8 cellular contexts compared by ENCODE assay signal in the genomic region with DNA sequence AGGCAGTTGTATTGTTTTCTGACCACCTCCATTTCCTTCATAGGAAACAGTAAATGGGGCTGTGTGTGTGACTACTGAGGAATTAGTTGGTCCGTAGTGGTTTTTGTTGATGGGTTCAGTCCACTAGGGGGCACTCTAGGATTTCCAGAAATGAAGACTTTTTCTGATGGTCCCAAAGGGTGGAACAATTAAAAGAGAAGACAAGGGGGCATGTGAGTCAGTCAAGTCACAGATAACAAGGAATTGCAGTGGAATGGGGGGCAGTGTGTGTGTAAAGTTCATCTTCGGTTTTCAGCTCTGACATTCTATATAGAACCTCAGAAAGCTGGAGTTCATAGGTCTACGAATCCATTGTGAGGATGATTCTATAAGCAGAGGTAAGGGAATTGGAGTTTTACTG.
DNase-seq lines count a peak whose midpoint lies in the region; ATAC-seq and TF ChIP-seq lines count a peak whose summit lies in the region.

No MANE protein-coding gene starts in this region.

- H3K27ac ChIP-seq in CD4-positive, alpha-beta memory T cell (ENCODE audit: low read depth, low read length) = peak overlapping the region; percentile 2

- peaks cover 2 to 3% of the 10 kb centered on the region in 2 donors for H3K27me3 Mint-ChIP-seq in CD4-positive, alpha-beta memory T cell
- H3K27me3 Mint-ChIP-seq in HFFc6 (ENCODE audit: insufficient read depth) = no peaks in the 10 kb centered on the region

- peaks cover 8% of the 10 kb centered on the region for H3K4me1 ChIP-seq in CD4-positive, alpha-beta memory T cell (ENCODE audit: insufficient read depth, low read length)

- no peaks in the 10 kb centered on the region for H3K9me3 ChIP-seq in CD4-positive, alpha-beta memory T cell (ENCODE audit: control insufficient read depth in 1 of 2, low read length in 2 of 2)

- no peaks in the 10 kb centered on the region for H3K9me3 Mint-ChIP-seq in CD4-positive, alpha-beta memory T cell
- H3K9me3 Mint-ChIP-seq in HFFc6 = peaks cover 36% of the 10 kb centered on the region

- H3K4me1 Mint-ChIP-seq in CD4-positive, alpha-beta memory T cell = peaks cover 5 to 20% (median 12%) of the 10 kb centered on the region in 4 donors
- H3K4me1 Mint-ChIP-seq in HFFc6 (ENCODE audit: low read depth) = no peaks in the 10 kb centered on the region

- ATAC-seq in GM18861 (IDR thresholded peaks at IDR 0.05; ENCODE audit: unreplicated experiment) (no peak), HG03354 (IDR thresholded peaks at IDR 0.05; ENCODE audit: poor library complexity, severe bottlenecking, unreplicated experiment) (no peak), GM18868 (IDR thresholded peaks at IDR 0.05; ENCODE audit: unreplicated experiment) (no peak)

- H3K4me3 Mint-ChIP-seq in CD4-positive, alpha-beta memory T cell = peak overlapping the region; percentile 49 to 82 (median 72)
- no peak overlapping the region for H3K4me3 Mint-ChIP-seq in HFFc6

- peak; percentile 51 for TF ChIP-seq CTCF in HFFc6 (IDR thresholded peaks at IDR 0.05)

- H3K36me3 Mint-ChIP-seq in CD4-positive, alpha-beta memory T cell = peaks cover 2 to 10% of the 10 kb centered on the region in 2 donors
- H3K36me3 Mint-ChIP-seq in HFFc6 (ENCODE audit: low read depth) = no peaks in the 10 kb centered on the region

- peak overlapping the region; percentile 4 to 92 (median 74) for H3K27ac Mint-ChIP-seq in CD4-positive, alpha-beta memory T cell
- H3K27ac Mint-ChIP-seq in HFFc6 = no peak overlapping the region

- H3K27me3 ChIP-seq in CD4-positive, alpha-beta memory T cell (ENCODE audit: insufficient read depth, low read length) = no peaks in the 10 kb centered on the region

- CTCF ChIA-PET in CD4-positive, alpha-beta memory T cell (lab: Charles Lee; ENCODE audit: partially characterized antibody) = interaction anchor here (2.7 to 6.2 kb wide), 3 partner anchors 7 to 12 kb away, joined by 11 to 41 read pairs (median 41); no protein-coding TSS in a partner anchor

- DNase-seq in CD4-positive, alpha-beta memory T cell = peak in 4 of 5 donors; percentile 47 to 55 (median 52)
- DNase-seq in HFFc6 = no peak
- peak; percentile 25 for DNase-seq in activated CD4-positive, alpha-beta T cell treated with anti-CD3 and anti-CD28 coated beads, Interleukin-2, amount 50 U/mL, for 1 hour
- DNase-seq in iPS DF 4.7 (ENCODE audit: extremely low read depth, low spot score) = peak; percentile 56
- no peak for DNase-seq in posterior vena cava (ENCODE audit: low spot score)

- no peaks in the 10 kb centered on the region for H3K36me3 ChIP-seq in CD4-positive, alpha-beta memory T cell (ENCODE audit: insufficient read depth, low read length)

- POLR2A ChIA-PET in CD4-positive, alpha-beta memory T cell (lab: Charles Lee; ENCODE audit: partially characterized antibody) = interaction anchor here (1.5 to 8.1 kb wide), 7 partner anchors 7 to 710 kb away, joined by 3 to 62 read pairs (median 8); no protein-coding TSS in a partner anchor

- intact Hi-C loops in CD4-positive, alpha-beta memory T cell (cut with micrococcal nuclease) = loop anchor here (1.0 to 2.0 kb wide), 3 partner anchors 8 to 13 kb away; no protein-coding TSS in a partner anchor
- intact Hi-C loops in posterior vena cava (cut with DNase I) = no loop called here

- H3K4me3 ChIP-seq in CD4-positive, alpha-beta memory T cell (ENCODE audit: low read length in 2 of 2) = no peak overlapping the region

Comparison
In these comparisons a context has a peak if more than half of its experiments do, and no peak if none do; other contexts are left out.
1. DNase-seq: peak in CD4-positive, alpha-beta memory T cell (4 of 5), activated CD4-positive, alpha-beta T cell treated with anti-CD3 and anti-CD28 coated beads, Interleukin-2, amount 50 U/mL, for 1 hour (single experiment) and iPS DF 4.7 (single experiment); none in HFFc6 (single experiment) and posterior vena cava (single experiment).